Comparison of ENCODE assay signal across 8 cellular contexts in genomic region chr7:148883233-148884048, GRCh38. TPM values are rescaled to one million over a fixed set of nuclear protein-coding genes. Genes with fewer than 3 reads are reported as not detected.
DNase-seq lines count a peak whose midpoint lies in the region; ATAC-seq and TF ChIP-seq lines count a peak whose summit lies in the region.

No MANE protein-coding gene starts in this region.

- peaks cover 0 to 10% (median 3%) of the 10 kb centered on the region in 4 donors for H3K4me1 ChIP-seq in liver (ENCODE audit: control insufficient read depth in 4 of 4, insufficient read depth in 4 of 4, low read length in 3 of 4)

- no peaks in the 10 kb centered on the region for H3K27me3 ChIP-seq in liver (ENCODE audit: control insufficient read depth in 4 of 4, insufficient read depth in 4 of 4, low read length in 3 of 4)

- peak; percentile 34 for ATAC-seq in GM21526 (IDR thresholded peaks at IDR 0.05; ENCODE audit: low FRiP score, unreplicated experiment)
- peak; percentile 6 for ATAC-seq in activated CD4-positive, alpha-beta T cell treated with anti-CD3 and anti-CD28 coated beads for 36 hours

- intact Hi-C loops in activated CD4-positive, alpha-beta T cell treated with anti-CD3 and anti-CD28 coated beads for 36 hours (cut with DNase I, micrococcal nuclease) = loop anchor here (1.0 to 10.0 kb wide), 15 partner anchors 27 to 991 kb away; partner anchors contain the start of genes ATP6V0E2 (in 1 of the 2), PDIA4 (in 1 of the 2), ZNF398 (in 1 of the 2) and ZNF425 (in 1 of the 2)

- peak overlapping the region; percentile 91 to 99 (median 95) for H3K4me3 Mint-ChIP-seq in IgD-negative memory B cell
- peak overlapping the region; percentile 95 for H3K4me3 Mint-ChIP-seq in activated CD4-positive, alpha-beta T cell treated with anti-CD3 and anti-CD28 coated beads for 36 hours

- no peak for TF ChIP-seq CTCF in coronary artery (IDR thresholded peaks at IDR 0.05)
- TF ChIP-seq CTCF in liver (IDR thresholded peaks at IDR 0.05; ENCODE audit: low read depth, low read length, missing input control) = no peak

- H3K27ac ChIP-seq in coronary artery (peak overlapping the region; percentile 58 to 95), liver (ENCODE audit: low read depth in 1 of 2, low read length in 2 of 2) (peak overlapping the region; percentile 54)

- no peaks in the 10 kb centered on the region for H3K9me3 Mint-ChIP-seq in IgD-negative memory B cell
- peaks cover 1% of the 10 kb centered on the region for H3K9me3 Mint-ChIP-seq in activated CD4-positive, alpha-beta T cell treated with anti-CD3 and anti-CD28 coated beads for 36 hours (ENCODE audit: low read depth)

- DNase-seq in Daoy (ENCODE audit: low read depth) (peak; percentile 47), coronary artery (ENCODE audit: low spot score) (peak; percentile 72), H4 (ENCODE audit: low spot score) (no peak)
- peak; percentile 67 for DNase-seq in activated CD4-positive, alpha-beta T cell treated with anti-CD3 and anti-CD28 coated beads for 36 hours
- DNase-seq in stimulated activated CD4-positive, alpha-beta T cell treated with anti-CD3 and anti-CD28 coated beads, Interleukin-4, amount 100 ng/mL, for 24 hours = peak; percentile 47

- peak overlapping the region; percentile 61 to 74 for H3K9ac ChIP-seq in liver (ENCODE audit: low read depth in 1 of 2, low read length in 2 of 2)

- peaks cover 10 to 20% (median 15%) of the 10 kb centered on the region in 3 donors for H3K4me1 Mint-ChIP-seq in IgD-negative memory B cell
- H3K4me1 Mint-ChIP-seq in activated CD4-positive, alpha-beta T cell treated with anti-CD3 and anti-CD28 coated beads for 36 hours = peaks cover 34% of the 10 kb centered on the region

- no peaks in the 10 kb centered on the region for H3K36me3 ChIP-seq in liver (ENCODE audit: control insufficient read depth in 4 of 4, insufficient read depth in 3 of 4, low read depth in 1 of 4, low read length in 3 of 4)

- CTCF ChIA-PET in activated CD4-positive, alpha-beta T cell treated with anti-CD3 and anti-CD28 coated beads for 36 hours (lab: Charles Lee) = interaction anchor here (0.6 to 2.0 kb wide), 9 partner anchors 11 to 183 kb away, joined by 3 to 17 read pairs (median 3); no protein-coding TSS in a partner anchor

- H3K36me3 Mint-ChIP-seq in IgD-negative memory B cell = no peaks in the 10 kb centered on the region
- H3K36me3 Mint-ChIP-seq in activated CD4-positive, alpha-beta T cell treated with anti-CD3 and anti-CD28 coated beads for 36 hours (ENCODE audit: low read depth) = peaks cover 26% of the 10 kb centered on the region

- H3K27me3 Mint-ChIP-seq in IgD-negative memory B cell = peaks cover 4% of the 10 kb centered on the region
- no peaks in the 10 kb centered on the region for H3K27me3 Mint-ChIP-seq in activated CD4-positive, alpha-beta T cell treated with anti-CD3 and anti-CD28 coated beads for 36 hours

- peak overlapping the region; percentile 92 for H3K4me3 ChIP-seq in coronary artery
- H3K4me3 ChIP-seq in liver (ENCODE audit: low read depth in 1 of 3, low read length in 3 of 3) = peak overlapping the region; percentile 67 to 91 (median 69)

- H3K27ac Mint-ChIP-seq in IgD-negative memory B cell = peak overlapping the region; percentile 92 to 97 (median 96)
- peak overlapping the region; percentile 93 for H3K27ac Mint-ChIP-seq in activated CD4-positive, alpha-beta T cell treated with anti-CD3 and anti-CD28 coated beads for 36 hours

- WGBS in liver = under 1% methylated on average over 90 of the region's 90 CpGs

- POLR2A ChIA-PET in activated CD4-positive, alpha-beta T cell treated with anti-CD3 and anti-CD28 coated beads for 36 hours (lab: Charles Lee) = interaction anchor here (0.5 to 3.9 kb wide), 11 partner anchors 10 to 185 kb away, joined by 3 to 40 read pairs (median 4); partner anchors contain the start of gene CUL1

- no peaks in the 10 kb centered on the region for H3K9me3 ChIP-seq in liver (ENCODE audit: control insufficient read depth in 4 of 4, low read length in 3 of 4)

- no peak for TF ChIP-seq RAD21 in liver (IDR thresholded peaks at IDR 0.05)

TF ChIP-seq in liver, 16 proteins besides CTCF, POLR2A, EP300 and RAD21:
- no peak for TF ChIP-seq JUND (IDR thresholded peaks at IDR 0.05)
- TF ChIP-seq HNF4A (conservative IDR thresholded peaks at IDR 0.05) = no peak
- no peak for TF ChIP-seq REST (IDR thresholded peaks at IDR 0.05)
- no peak for TF ChIP-seq ATF3 (IDR thresholded peaks at IDR 0.05)
- no peak for TF ChIP-seq TAF1 (conservative IDR thresholded peaks at IDR 0.05)
- no peak for TF ChIP-seq EGR1 (IDR thresholded peaks at IDR 0.05; ENCODE audit: low read depth in 2 of 2)
TF ChIP-seq in liver: peak in this region for 0.

RNA-seq across cellular contexts. Expression of gene EZH2, which starts 0.7 kb away (rescaled TPM):
- 70.1 and 79.1 TPM in 2 replicates for total RNA-seq in Daoy (2014; rRNA removed; shearing (Covaris generic))
- polyA plus RNA-seq in IgD-negative memory B cell (2.6 TPM), liver (1 to 10 TPM; 2.0 to 2.3 TPM)
- 100 to 1,000 TPM; 117 to 126 TPM for total RNA-seq in activated CD4-positive, alpha-beta T cell treated with anti-CD3 and anti-CD28 coated beads for 36 hours
- 10 to 100 TPM in 1 of 2 donors, 1 to 10 TPM in 1; 2.8 to 21.3 TPM for total RNA-seq in liver
- 15.2 and 30.6 TPM in 2 replicates for total RNA-seq in H4 (2014; rRNA removed; shearing (Covaris generic))
